In genomic region chr21:33542640-33543504, GRCh38 we compare ENCODE assay signal across 8 cellular contexts.
DNase-seq lines count a peak whose midpoint lies in the region; ATAC-seq and TF ChIP-seq lines count a peak whose summit lies in the region.

Gene SON, plus strand, starts transcription at chr21:33543038. Its CDS starts 55 bp downstream, at chr21:33543093.

- no peak for TF ChIP-seq CTCF in AG09319 (IDR thresholded peaks at IDR 0.05; ENCODE audit: low read depth, low read length)

- DNase-seq in AG09319 (ENCODE audit: extremely low read depth, low read depth) (peak; percentile 98), NCI-H446 treated with DMSO at 0.1 percent for 48 hours (lab: John Stamatoyannopoulos, UW) (peak; percentile 98), cerebellar cortex (ENCODE audit: low spot score) (peak; percentile 99), iris pigment epithelial cell (ENCODE audit: low read depth) (peak; percentile 99)
- peak; percentile 95 for DNase-seq in stimulated activated CD4-positive, alpha-beta T cell treated with anti-CD3 and anti-CD28 coated beads, Interleukin-12 subunit alpha, Interleukin-12 subunit beta, amount 100 ng/mL, for 24 hours (ENCODE audit: low read depth in 2 of 2)

- ATAC-seq in GM19035 (IDR thresholded peaks at IDR 0.05; ENCODE audit: unreplicated experiment) (peak; percentile 93), HG03354 (IDR thresholded peaks at IDR 0.05; ENCODE audit: poor library complexity, severe bottlenecking, unreplicated experiment) (peak; percentile 93)
- peak; percentile 94 to 97 for ATAC-seq in activated CD4-positive, CD25-positive, alpha-beta regulatory T cell treated with anti-CD3 and anti-CD28 coated beads, Interleukin-2, amount 50 U/mL, for 24 hours

Comparison
In these comparisons a context has a peak if more than half of its experiments do, and no peak if none do; other contexts are left out.
1. Peak in every context shown above with its lines: DNase-seq and ATAC-seq.